In genomic region chr17:82895087-82895486, GRCh38 we compare ENCODE assay signal across 20 cellular contexts. TPM values are rescaled to one million over a fixed set of nuclear protein-coding genes. Genes with fewer than 3 reads are reported as not detected.
DNase-seq lines count a peak whose midpoint lies in the region; ATAC-seq and TF ChIP-seq lines count a peak whose summit lies in the region.
"Had no signal": no experiment of that assay in that cellular context is flagged by ENCODE, and none has a peak within 500 bp of the region (broad histone marks: within the 10 kb centered on the region; RNA-seq: fewer than 3 reads in every experiment).

No MANE protein-coding gene starts in this region.

- H3K4me2 ChIP-seq in BLaER1 treated with 17β-estradiol and CSF1 and Interleukin-3, amounts not matched to agents 10 nM and 100 nM = peak overlapping the region in 8 of 11 experiments; percentile 75 to 96 (median 85); a peak in 16 of 22 replicates
- H3K4me2 ChIP-seq in DND-41 (ENCODE audit: insufficient read depth, low read length) (no peak overlapping the region), neuronal stem cell (ENCODE audit: insufficient read depth, low read length, poor library complexity, severe bottlenecking) (no peak overlapping the region)

- H3K27ac ChIP-seq in BLaER1 treated with 17β-estradiol and CSF1 and Interleukin-3, amounts not matched to agents 10 nM and 100 nM = peak overlapping the region in 3 of 11 experiments; percentile 37 to 49 (median 40); a peak in 4 of 22 replicates
- peak overlapping the region; percentile 48 for H3K27ac ChIP-seq in DND-41 (ENCODE audit: low read length)
- no peak overlapping the region for H3K27ac ChIP-seq in neuronal stem cell (replicated peaks; ENCODE audit: low read length)
- H3K27ac ChIP-seq in spleen = no peak overlapping the region

- WGBS in neuronal stem cell (ENCODE audit: extremely low coverage in 2 of 2, insufficient read length in 2 of 2, insufficient replicate concordance in 1 of 2), 2 donors = no CpG with 5 or more reads among the region's 12 CpGs
- 90 to 97% (median 96%) methylated on average over 12 of the region's 12 CpGs for WGBS in spleen, 5 donors

- no peak overlapping the region for H2AK5ac ChIP-seq in neuronal stem cell (ENCODE audit: low read depth, low read length)

- no peak for ATAC-seq in DND-41 (ENCODE audit: insufficient read depth, low read depth)
- no peak for ATAC-seq in HG03457 (IDR thresholded peaks at IDR 0.05; ENCODE audit: unreplicated experiment)
- ATAC-seq: HCT116, SK-N-SH treated with all-trans-retinoic acid at 6 μM for 48 hours had no signal

- TF ChIP-seq POLR2A in spleen (IDR thresholded peaks at IDR 0.05) = no peak

- H3K23ac ChIP-seq in neuronal stem cell (ENCODE audit: low read depth, low read length, poor library complexity) = peak overlapping the region; percentile 83

- H3K9me3 ChIP-seq in BLaER1 treated with 17β-estradiol and CSF1 and Interleukin-3, amounts not matched to agents 10 nM and 100 nM (replicated peaks in 1 of 11) = peaks cover 0 to 3% (median 0%) of the 10 kb centered on the region in 11 experiments; a peak in 1 of 22 replicates
- H3K9me3 ChIP-seq in DND-41 (ENCODE audit: insufficient read depth, low read length, severe bottlenecking) = no peaks in the 10 kb centered on the region
- H3K9me3 ChIP-seq in neuronal stem cell (replicated peaks in 1 of 2; ENCODE audit: control insufficient read depth in 2 of 2, insufficient read depth in 1 of 2, low read depth in 1 of 2, low read length in 2 of 2) = peaks cover 0 to 3% of the 10 kb centered on the region in 2 donors
- H3K9me3 ChIP-seq in spleen = no peaks in the 10 kb centered on the region

- H3K27me3 ChIP-seq in BLaER1 treated with 17β-estradiol and CSF1 and Interleukin-3, amounts not matched to agents 10 nM and 100 nM = no peaks in the 10 kb centered on the region
- H3K27me3 ChIP-seq in DND-41 (ENCODE audit: insufficient read depth, low read length, poor library complexity) = no peaks in the 10 kb centered on the region
- H3K27me3 ChIP-seq in neuronal stem cell (ENCODE audit: control insufficient read depth in 3 of 3, insufficient read depth in 3 of 3, low read depth in 1 of 3, low read length in 3 of 3) = no peaks in the 10 kb centered on the region
- H3K27me3 ChIP-seq in spleen (replicated peaks in 1 of 7) = no peaks in the 10 kb centered on the region

- peak overlapping the region in 3 of 11 experiments; percentile 10 to 25 (median 23); a peak in 2 of 22 replicates for H3K9ac ChIP-seq in BLaER1 treated with 17β-estradiol and CSF1 and Interleukin-3, amounts not matched to agents 10 nM and 100 nM
- H3K9ac ChIP-seq in DND-41 (ENCODE audit: low read depth, low read length) (no peak overlapping the region), neuronal stem cell (ENCODE audit: low read depth, low read length, poor library complexity) (no peak overlapping the region)

- H2BK120ac ChIP-seq in neuronal stem cell (ENCODE audit: low read depth, low read length) = no peak overlapping the region

- no peak overlapping the region for H4K8ac ChIP-seq in neuronal stem cell (ENCODE audit: low read depth, low read length)

- peaks cover 98% of the 10 kb centered on the region for H3K79me2 ChIP-seq in DND-41 (ENCODE audit: insufficient read depth, low read length)

- no peak overlapping the region for H3K14ac ChIP-seq in neuronal stem cell (ENCODE audit: low read length)

- no peak overlapping the region for H2BK12ac ChIP-seq in neuronal stem cell (ENCODE audit: low read length)

- intact Hi-C loops in spleen (cut with DNase I; ENCODE audit: low total_unique reads) = no loop called here

- peaks cover 14 to 60% (median 50%) of the 10 kb centered on the region in 11 experiments for H3K36me3 ChIP-seq in BLaER1 treated with 17β-estradiol and CSF1 and Interleukin-3, amounts not matched to agents 10 nM and 100 nM
- H3K36me3 ChIP-seq in DND-41 (ENCODE audit: insufficient read depth, low read length) = peaks cover 81% of the 10 kb centered on the region
- peaks cover 21 to 75% of the 10 kb centered on the region in 2 donors for H3K36me3 ChIP-seq in neuronal stem cell (replicated peaks in 1 of 2; ENCODE audit: control insufficient read depth in 2 of 2, insufficient read depth in 2 of 2, low read length in 2 of 2)
- peaks cover 0 to 78% (median 7%) of the 10 kb centered on the region in 6 donors for H3K36me3 ChIP-seq in spleen

- H3K4me3 ChIP-seq in BLaER1 treated with 17β-estradiol and CSF1 and Interleukin-3, amounts not matched to agents 10 nM and 100 nM = no peak overlapping the region
- H3K4me3 ChIP-seq in DND-41 (ENCODE audit: low read depth in 1 of 2, low read length in 2 of 2) (no peak overlapping the region), neuronal stem cell (ENCODE audit: low read length in 2 of 2) (no peak overlapping the region), spleen (no peak overlapping the region)

- TF ChIP-seq CTCF in DND-41 (IDR thresholded peaks at IDR 0.05; ENCODE audit: borderline replicate concordance, extremely low read depth, low read length, poor library complexity, severe bottlenecking) (no peak), spleen (IDR thresholded peaks at IDR 0.05 in 8 of 11, conservative IDR thresholded peaks at IDR 0.05 in 3 of 11) (no peak)

- H4K91ac ChIP-seq in neuronal stem cell (ENCODE audit: low read depth, low read length, poor library complexity) = no peak overlapping the region

- peaks cover 6% of the 10 kb centered on the region for H3K79me1 ChIP-seq in neuronal stem cell (ENCODE audit: low read depth, low read length)

- no peak overlapping the region for H3K18ac ChIP-seq in neuronal stem cell (ENCODE audit: low read length)

- H2AFZ ChIP-seq in DND-41 (ENCODE audit: low read depth, low read length) (no peak overlapping the region), neuronal stem cell (ENCODE audit: low read length) (no peak overlapping the region)

- no peak overlapping the region for H2BK5ac ChIP-seq in neuronal stem cell (ENCODE audit: low read length)

- H2BK15ac ChIP-seq in neuronal stem cell (ENCODE audit: low read length) = no peak overlapping the region

- peaks cover 52 to 94% (median 87%) of the 10 kb centered on the region in 10 experiments for H3K4me1 ChIP-seq in BLaER1 treated with 17β-estradiol and CSF1 and Interleukin-3, amounts not matched to agents 10 nM and 100 nM
- H3K4me1 ChIP-seq in DND-41 (ENCODE audit: insufficient read depth, low read length) (peaks cover 74% of the 10 kb centered on the region), neuronal stem cell (ENCODE audit: control insufficient read depth in 2 of 2, insufficient read depth in 1 of 2, low read depth in 1 of 2, low read length in 2 of 2) (no peaks in the 10 kb centered on the region), spleen (peaks cover 0 to 35% (median 22%) of the 10 kb centered on the region in 6 donors)

- H3K4ac ChIP-seq in neuronal stem cell (ENCODE audit: low read length) = no peak overlapping the region

- peaks cover 0 to 38% (median 12%) of the 10 kb centered on the region in 11 experiments; a peak in 10 of 22 replicates for H4K20me1 ChIP-seq in BLaER1 treated with 17β-estradiol and CSF1 and Interleukin-3, amounts not matched to agents 10 nM and 100 nM
- peaks cover 19% of the 10 kb centered on the region for H4K20me1 ChIP-seq in DND-41 (ENCODE audit: insufficient read depth, low read length)

- DNase-seq in DND-41 = no peak
- DNase-seq in cerebellar cortex (ENCODE audit: low spot score) = peak; percentile 31
- DNase-seq in neuronal stem cell (ENCODE audit: low spot score) = no peak
- DNase-seq in spleen = no peak
- no peak for DNase-seq in cortex of kidney (lab: John Stamatoyannopoulos, UW)
- DNase-seq: DMS79 treated with DMSO at 0.1 percent for 48 hours, KG1, NCI-H1105 treated with DMSO at 0.1 percent for 48 hours, NCI-H1694, NCI-H2081 treated with DMSO at 0.1 percent for 48 hours, NCI-H510A treated with DMSO at 0.1 percent for 48 hours, NCI-H774, OCI-M1, SHP77 treated with DMSO at 0.1 percent for 48 hours had no signal

RNA-seq across cellular contexts. Expression of gene ZNF750, which starts 55.3 kb away (rescaled TPM):
- 0.01 TPM for polyA plus RNA-seq in neuronal stem cell (2013, experiment 1 of 2)
- polyA plus RNA-seq in neuronal stem cell (2013, experiment 2 of 2) = 0.01 TPM
- under 1 TPM in 2 of 7 donors, not detected in 5; 0.12 to 0.13 TPM for total RNA-seq in spleen
- under 1 TPM; 0.05 to 0.16 (median 0.15) TPM for polyA plus RNA-seq in spleen
- total RNA-seq: A673, G401 had no signal

Comparison
In these comparisons a context has a peak if more than half of its experiments do, and no peak if none do; other contexts are left out.
1. H3K4me2 ChIP-seq: peak in BLaER1 treated with 17β-estradiol and CSF1 and Interleukin-3, amounts not matched to agents 10 nM and 100 nM (8 of 11); none in DND-41 (single experiment) and neuronal stem cell (single experiment).